ENCODE assay signal across 1 cellular context in genomic region chr1:167548059-167548932, GRCh38.
TF ChIP-seq lines count a peak whose summit lies in the region.

No MANE protein-coding gene starts in this region.

TF ChIP-seq in K562, 482 proteins besides CTCF, POLR2A, EP300 and RAD21 (continued from another document and continues in another):
- TF ChIP-seq MAFK (IDR thresholded peaks at IDR 0.05; ENCODE audit: low read length) (peak; percentile 97), ZNF318 (IDR thresholded peaks at IDR 0.05; ENCODE audit: borderline replicate concordance in 1 of 2, low read depth in 1 of 2) (peak; percentile 34 to 93; a peak in 2 of 4 replicates), HDAC8 (tag; IDR thresholded peaks at IDR 0.05) (no peak), ZNF3 (CRISPR knock-in tag; IDR thresholded peaks at IDR 0.05) (no peak), NEUROD1 (IDR thresholded peaks at IDR 0.05; ENCODE audit: borderline replicate concordance, low read depth, low read length, partially characterized antibody) (peak; percentile 45), CCNT2 (IDR thresholded peaks at IDR 0.05; ENCODE audit: borderline replicate concordance, extremely low read depth, insufficient read length, low read depth, low read length) (peak; percentile 63), DACH1 (IDR thresholded peaks at IDR 0.05; ENCODE audit: partially characterized antibody) (peak; percentile 90), CTBP1 (IDR thresholded peaks at IDR 0.05; ENCODE audit: borderline replicate concordance) (no peak), ATF4 (CRISPR knock-in tag; IDR thresholded peaks at IDR 0.05) (0 out of 2 replicates have a peak, but pooled peaks have one; percentile 45), ATF1 (CRISPR knock-in tag; IDR thresholded peaks at IDR 0.05) (no peak), ATF1 (tag; IDR thresholded peaks at IDR 0.05) (peak; percentile 80), BACH1 (tag; IDR thresholded peaks at IDR 0.05) (peak; percentile 98), SMARCA4 (IDR thresholded peaks at IDR 0.05) (peak; percentile 97), PYGO2 (tag; IDR thresholded peaks at IDR 0.05) (peak; percentile 9; the same call in 1 of the 2 replicates), RCOR1 (IDR thresholded peaks at IDR 0.05; ENCODE audit: borderline replicate concordance in 1 of 2, low read depth in 2 of 2, low read length in 2 of 2) (peak in 1 of 2 experiments; percentile 87; a peak in 2 of 4 replicates), CUX1 (CRISPR knock-in tag; IDR thresholded peaks at IDR 0.05) (peak; percentile 91), ZNF395 (CRISPR knock-in tag; IDR thresholded peaks at IDR 0.05) (peak; percentile 92), TEAD4 (IDR thresholded peaks at IDR 0.05; ENCODE audit: low read length) (peak; percentile 89), TEAD4 (CRISPR knock-in tag; IDR thresholded peaks at IDR 0.05; ENCODE audit: borderline replicate concordance) (no peak), KDM4B (IDR thresholded peaks at IDR 0.05; ENCODE audit: borderline replicate concordance in 2 of 2, low read depth in 1 of 2) (no peak), HNRNPL (IDR thresholded peaks at IDR 0.05; ENCODE audit: low read depth, low read length) (no peak), ZNF740 (CRISPR knock-in tag; IDR thresholded peaks at IDR 0.05) (no peak), ZNF740 (tag; IDR thresholded peaks at IDR 0.05) (peak; percentile 15 to 73; a peak in 1 of 4 replicates), KDM1A (IDR thresholded peaks at IDR 0.05) (peak; percentile 85 to 90), MCM3 (IDR thresholded peaks at IDR 0.05) (no peak), SMAD4 (CRISPR knock-in tag; conservative IDR thresholded peaks at IDR 0.05) (peak; percentile 51; the same call in 1 of the 2 replicates), TAF1 (IDR thresholded peaks at IDR 0.05; ENCODE audit: control insufficient read depth, extremely low read depth, insufficient read depth, low read length, severe bottlenecking) (no peak), ZNF165 (CRISPR knock-in tag; IDR thresholded peaks at IDR 0.05; ENCODE audit: borderline replicate concordance) (no peak), C11orf30 (IDR thresholded peaks at IDR 0.05; ENCODE audit: low read depth) (peak; percentile 98), RNF2 (IDR thresholded peaks at IDR 0.05) (0 out of 2 replicates have a peak, but pooled peaks have one; percentile 41), XRCC3 (IDR thresholded peaks at IDR 0.05) (no peak), NFIC (IDR thresholded peaks at IDR 0.05) (peak; percentile 42), RBBP5 (IDR thresholded peaks at IDR 0.05; ENCODE audit: borderline replicate concordance, insufficient read depth, low read length, poor library complexity, severe bottlenecking) (peak; percentile 61), MTA1 (IDR thresholded peaks at IDR 0.05; ENCODE audit: borderline replicate concordance) (peak; percentile 71; the same call in 1 of the 2 replicates), THRAP3 (IDR thresholded peaks at IDR 0.05; ENCODE audit: borderline replicate concordance) (no peak), ZKSCAN8 (CRISPR knock-in tag; IDR thresholded peaks at IDR 0.05) (peak; percentile 80), TAL1 (IDR thresholded peaks at IDR 0.05) (peak; percentile 85), NCOA2 (IDR thresholded peaks at IDR 0.05; ENCODE audit: partially characterized antibody in 2 of 2) (peak in 1 of 2 experiments; percentile 49), CLOCK (CRISPR knock-in tag; IDR thresholded peaks at IDR 0.05; ENCODE audit: borderline replicate concordance) (no peak), NR2C2 (CRISPR knock-in tag; IDR thresholded peaks at IDR 0.05) (no peak), NR2C2 (tag; IDR thresholded peaks at IDR 0.05) (peak; percentile 75; the same call in 1 of the 2 replicates), ARNT (IDR thresholded peaks at IDR 0.05) (peak; percentile 68 to 73; a peak in 3 of 4 replicates), TARDBP (IDR thresholded peaks at IDR 0.05) (no peak), VEZF1 (CRISPR knock-in tag; IDR thresholded peaks at IDR 0.05) (peak; percentile 49; the same call in 1 of the 2 replicates), ZNF778 (CRISPR knock-in tag; IDR thresholded peaks at IDR 0.05) (no peak)
